Comparison of ENCODE assay signal across 14 cellular contexts in the genomic region with DNA sequence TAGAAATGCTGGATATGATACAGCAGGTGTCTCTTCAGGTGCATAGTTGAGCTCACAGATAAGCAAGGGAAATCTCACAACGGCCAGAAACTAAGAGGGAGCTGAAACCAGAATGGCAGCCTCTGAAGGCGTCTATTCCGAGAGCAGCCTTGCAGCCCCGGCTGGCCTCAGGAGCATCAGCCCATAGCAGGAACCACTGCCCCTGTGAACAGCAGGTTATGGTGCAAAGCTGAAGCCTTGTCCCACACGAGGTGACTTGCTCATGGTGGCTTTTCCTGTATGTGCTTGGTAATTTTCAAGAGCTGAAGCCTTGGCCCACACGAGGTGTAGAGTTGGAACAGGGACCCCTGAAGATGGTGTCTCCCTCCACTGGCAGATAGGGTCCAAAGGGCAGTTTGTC.
"Had no signal": no experiment of that assay in that cellular context is flagged by ENCODE, and none has a peak within 500 bp of the region (broad histone marks: within the 10 kb centered on the region; RNA-seq: fewer than 3 reads in every experiment).

No MANE protein-coding gene starts in this region.

- H3K9me3 ChIP-seq: ascending aorta, esophagus muscularis mucosa, tibial nerve, vagina had no signal

- FAIRE-seq: kidney had no signal

- H3K4me2 ChIP-seq: hepatocyte had no signal

- H3K4me3 ChIP-seq: ascending aorta, esophagus muscularis mucosa, hepatocyte, tibial nerve, vagina had no signal

- H3K27me3 ChIP-seq: ascending aorta, esophagus muscularis mucosa, hepatocyte, tibial nerve, vagina had no signal

- H3K4me1 ChIP-seq: tibial nerve had no signal

- ATAC-seq: activated T-helper 17 cell treated with anti-CD3 and anti-CD28 coated beads, Interleukin-2, amount 50 U/mL, for 72 hours had no signal

- DNase-seq: activated CD4-positive, alpha-beta T cell treated with anti-CD3 and anti-CD28 coated beads, Interleukin-2, amount 50 U/mL, for 1 hour; activated CD8-positive, alpha-beta memory T cell treated with anti-CD3 and anti-CD28 coated beads for 24 hours; activated naive CD4-positive, alpha-beta T cell treated with anti-CD3 and anti-CD28 coated beads, Interleukin-2, amount 10 ng/mL, durations not matched to agents 7 days and 5 days; nephron progenitor cell; stimulated activated CD4-positive, alpha-beta T cell treated with anti-CD3 and anti-CD28 coated beads, Interleukin-4, amount 100 ng/mL, for 24 hours; stimulated activated naive CD4-positive, alpha-beta T cell treated with Interleukin-2 at 50 U/mL for 16 hours; substantia nigra had no signal

- H2AFZ ChIP-seq: hepatocyte had no signal

- H3K27ac ChIP-seq: ascending aorta, esophagus muscularis mucosa, hepatocyte, tibial nerve, vagina had no signal
